ENCODE assay signal across 21 cellular contexts in genomic region chr12:30461011-30461670, GRCh38.
"Had no signal": no experiment of that assay in that cellular context is flagged by ENCODE, and none has a peak within 500 bp of the region (broad histone marks: within the 10 kb centered on the region; RNA-seq: fewer than 3 reads in every experiment).

No MANE protein-coding gene starts in this region.

- H3K27ac ChIP-seq: colonic mucosa, esophagus squamous epithelium, foreskin keratinocyte, parathyroid adenoma, prostate gland, right lobe of liver, skin epidermis, testis, transverse colon had no signal

- H3K9ac ChIP-seq: parathyroid adenoma had no signal

- H3K27me3 Mint-ChIP-seq: naive B cell; stimulated activated naive B cell treated with anti-CD40 and anti-IgM and Interleukin-4, amounts not matched to agents 10 μg/mL and 1 μg/mL and 100 μg/mL, for 72 hours; stimulated activated naive CD8-positive, alpha-beta T cell treated with anti-CD3 and anti-CD28 coated beads, Interleukin-15, amount 100 ng/mL, for 72 hours had no signal

- H3K79me2 ChIP-seq: parathyroid adenoma had no signal

- ATAC-seq: foreskin keratinocyte; left colon; left ventricle myocardium superior; right lobe of liver; stimulated activated naive B cell treated with anti-CD40 and anti-IgM and Interleukin-4, amounts not matched to agents 10 μg/mL and 1 μg/mL and 100 μg/mL, for 72 hours; stimulated activated naive CD8-positive, alpha-beta T cell treated with anti-CD3 and anti-CD28 coated beads, Interleukin-15, amount 100 ng/mL, for 72 hours had no signal

- H3K27me3 ChIP-seq: colonic mucosa, esophagus squamous epithelium, foreskin keratinocyte, right lobe of liver, testis, transverse colon had no signal

- H3K4me3 ChIP-seq: colonic mucosa, esophagus squamous epithelium, lung, prostate gland, right lobe of liver, skin epidermis, testis, transverse colon had no signal

- H3K9me3 Mint-ChIP-seq: nephron had no signal

- H3K36me3 ChIP-seq: colonic mucosa, esophagus squamous epithelium, prostate gland, right lobe of liver, transverse colon had no signal

- H2AFZ ChIP-seq: parathyroid adenoma had no signal

- H3K4me1 ChIP-seq: colonic mucosa, esophagus squamous epithelium, foreskin keratinocyte, parathyroid adenoma, prostate gland, right lobe of liver, testis, transverse colon had no signal

- H3K36me3 Mint-ChIP-seq: immature natural killer cell; naive B cell; stimulated activated naive B cell treated with anti-CD40 and anti-IgM and Interleukin-4, amounts not matched to agents 10 μg/mL and 1 μg/mL and 100 μg/mL, for 72 hours had no signal

- H3K27ac Mint-ChIP-seq: immature natural killer cell; naive B cell; nephron; stimulated activated naive B cell treated with anti-CD40 and anti-IgM and Interleukin-4, amounts not matched to agents 10 μg/mL and 1 μg/mL and 100 μg/mL, for 72 hours had no signal

- DNase-seq: colonic mucosa; dermis blood vessel endothelial cell; esophagus squamous epithelium; foreskin keratinocyte; immature natural killer cell; left colon; left ventricle myocardium superior; midbrain; naive B cell; right lobe of liver; stimulated activated CD4-positive, alpha-beta T cell treated with anti-CD3 and anti-CD28 coated beads, Interleukin-2, amount 100 ng/mL, for 24 hours; stimulated activated CD4-positive, alpha-beta T cell treated with anti-CD3 and anti-CD28 coated beads, Interleukin-4, amount 100 ng/mL, for 4 hours; stimulated activated naive B cell treated with anti-CD40 and anti-IgM and Interleukin-4, amounts not matched to agents 10 μg/mL and 1 μg/mL and 100 μg/mL, for 72 hours; stimulated activated naive CD8-positive, alpha-beta T cell treated with anti-CD3 and anti-CD28 coated beads, Interleukin-15, amount 100 ng/mL, for 72 hours; testis; transverse colon had no signal

- H3K4me1 Mint-ChIP-seq: immature natural killer cell; naive B cell; stimulated activated naive B cell treated with anti-CD40 and anti-IgM and Interleukin-4, amounts not matched to agents 10 μg/mL and 1 μg/mL and 100 μg/mL, for 72 hours; stimulated activated naive CD8-positive, alpha-beta T cell treated with anti-CD3 and anti-CD28 coated beads, Interleukin-15, amount 100 ng/mL, for 72 hours had no signal

- H3K9me3 ChIP-seq: colonic mucosa, esophagus squamous epithelium, prostate gland, right lobe of liver, testis, transverse colon had no signal

- H3K4me3 Mint-ChIP-seq: immature natural killer cell; naive B cell; nephron; stimulated activated naive B cell treated with anti-CD40 and anti-IgM and Interleukin-4, amounts not matched to agents 10 μg/mL and 1 μg/mL and 100 μg/mL, for 72 hours; stimulated activated naive CD8-positive, alpha-beta T cell treated with anti-CD3 and anti-CD28 coated beads, Interleukin-15, amount 100 ng/mL, for 72 hours had no signal
